In genomic region chr4:184808719-184809062, GRCh38 we compare ENCODE assay signal across 17 cellular contexts. TPM values are rescaled to one million over a fixed set of nuclear protein-coding genes. Genes with fewer than 3 reads are reported as not detected.
DNase-seq lines count a peak whose midpoint lies in the region; ATAC-seq and TF ChIP-seq lines count a peak whose summit lies in the region.
"Had no signal": no experiment of that assay in that cellular context is flagged by ENCODE, and none has a peak within 500 bp of the region (broad histone marks: within the 10 kb centered on the region; RNA-seq: fewer than 3 reads in every experiment).

No MANE protein-coding gene starts in this region.

- no peaks in the 10 kb centered on the region for H3K27me3 ChIP-seq in PC-9 (ENCODE audit: insufficient read depth, low read depth)
- H3K27me3 ChIP-seq in esophagus muscularis mucosa, result no peaks in the 10 kb centered on the region
- no peaks in the 10 kb centered on the region for H3K27me3 ChIP-seq in neutrophil
- H3K27me3 ChIP-seq in H7 (ENCODE audit: control insufficient read depth, insufficient read depth, low read length), result no peaks in the 10 kb centered on the region; the same call in 1 of the 2 replicates
- H3K27me3 ChIP-seq in Caco-2 (replicated peaks; ENCODE audit: control insufficient read depth, insufficient read depth, low read length), result no peaks in the 10 kb centered on the region
- H3K27me3 ChIP-seq: pancreas had no signal

- WGBS in esophagus muscularis mucosa, result 50% methylated on average over 1 of the region's 1 CpG

- H2AFZ ChIP-seq in PC-9, result no peak overlapping the region

- H3K9me3 Mint-ChIP-seq in Caco-2 (ENCODE audit: unreplicated experiment), result no peaks in the 10 kb centered on the region
- H3K9me3 Mint-ChIP-seq in glutamatergic neuron (ENCODE audit: unreplicated experiment), result no peaks in the 10 kb centered on the region
- H3K9me3 Mint-ChIP-seq: activated T-cell treated with anti-CD3 and anti-CD28 coated beads, Interleukin-2, amount 50 U/mL, for 24 hours; endodermal cell had no signal

- intact Hi-C loops in PC-9 (cut with micrococcal nuclease; ENCODE audit: unreplicated experiment) (no loop called here), esophagus muscularis mucosa (cut with DNase I) (no loop called here), Caco-2 (cut with micrococcal nuclease; ENCODE audit: unreplicated experiment) (no loop called here)

- TF ChIP-seq EP300 in esophagus muscularis mucosa (IDR thresholded peaks at IDR 0.05), result no peak

- H3K27me3 Mint-ChIP-seq in Caco-2 (ENCODE audit: insufficient read depth, unreplicated experiment), result no peaks in the 10 kb centered on the region
- H3K27me3 Mint-ChIP-seq in glutamatergic neuron (ENCODE audit: unreplicated experiment), result no peaks in the 10 kb centered on the region
- H3K27me3 Mint-ChIP-seq: activated naive CD8-positive, alpha-beta T cell; activated T-cell treated with anti-CD3 and anti-CD28 coated beads, Interleukin-2, amount 50 U/mL, for 24 hours had no signal

- no peaks in the 10 kb centered on the region for H3K9me2 ChIP-seq in PC-9 (ENCODE audit: insufficient read depth)

- POLR2A ChIA-PET in PC-9 (lab: Charles Lee; ENCODE audit: unreplicated experiment) (no interaction called here), Caco-2 (lab: Charles Lee) (no interaction called here)

- BruUV-seq in PC-9 (replicated peaks; lab: Mats Ljungman, UMichigan), result no TSS peak
- BruUV-seq in Caco-2 (replicated peaks; lab: Mats Ljungman, UMichigan), result no TSS peak

- H3K36me3 ChIP-seq in PC-9 (ENCODE audit: low read depth), result no peaks in the 10 kb centered on the region
- H3K36me3 ChIP-seq in esophagus muscularis mucosa, result no peaks in the 10 kb centered on the region
- peaks cover 63% of the 10 kb centered on the region for H3K36me3 ChIP-seq in neutrophil
- no peaks in the 10 kb centered on the region for H3K36me3 ChIP-seq in H7 (replicated peaks; ENCODE audit: control insufficient read depth, insufficient read depth, low read length)
- H3K36me3 ChIP-seq in Caco-2 (ENCODE audit: control insufficient read depth, insufficient read depth, low read length), result no peaks in the 10 kb centered on the region
- H3K36me3 ChIP-seq: pancreas had no signal

- DNase-seq in EH (ENCODE audit: low read depth) (peak; percentile 8), PC-9 (no peak), esophagus muscularis mucosa (ENCODE audit: extremely low spot score) (no peak), H7 (no peak), Caco-2 (no peak), glutamatergic neuron (no peak)
- DNase-seq: activated CD4-positive, alpha-beta T cell treated with anti-CD3 and anti-CD28 coated beads, Interleukin-2, amount 50 U/mL, for 1 hour; activated T-cell treated with anti-CD3 and anti-CD28 coated beads, Interleukin-2, amount 50 U/mL, for 24 hours; KG1; NCI-H226; pancreas; SIG-M5; stimulated activated naive CD4-positive, alpha-beta T cell had no signal

- H3K4me3 ChIP-seq in PC-9 (no peak overlapping the region), esophagus muscularis mucosa (no peak overlapping the region), neutrophil (ENCODE audit: low read depth in 1 of 2, low read length in 1 of 2) (peak overlapping the region; percentile 28 to 97), H7 (ENCODE audit: insufficient read depth, low read depth, low read length) (no peak overlapping the region), Caco-2 (ENCODE audit: low read depth, low read length) (no peak overlapping the region)
- H3K4me3 ChIP-seq: pancreas had no signal

- H3K4me3 Mint-ChIP-seq in Caco-2 (ENCODE audit: unreplicated experiment) (no peak overlapping the region), glutamatergic neuron (ENCODE audit: unreplicated experiment) (no peak overlapping the region)
- H3K4me3 Mint-ChIP-seq: activated naive CD8-positive, alpha-beta T cell; activated T-cell treated with anti-CD3 and anti-CD28 coated beads, Interleukin-2, amount 50 U/mL, for 24 hours; endodermal cell had no signal

- no peaks in the 10 kb centered on the region for H4K20me1 ChIP-seq in PC-9 (ENCODE audit: insufficient read depth)

- H3F3A ChIP-seq in PC-9 (ENCODE audit: insufficient read depth, low read depth), result peaks cover 24% of the 10 kb centered on the region

- H3K27ac Mint-ChIP-seq in Caco-2 (ENCODE audit: unreplicated experiment) (no peak overlapping the region), glutamatergic neuron (ENCODE audit: unreplicated experiment) (no peak overlapping the region)
- H3K27ac Mint-ChIP-seq: activated naive CD8-positive, alpha-beta T cell; activated T-cell treated with anti-CD3 and anti-CD28 coated beads, Interleukin-2, amount 50 U/mL, for 24 hours; endodermal cell had no signal

- no peak overlapping the region for H3K27ac ChIP-seq in PC-9
- peak overlapping the region in 2 of 4 donors; percentile 7 to 16 for H3K27ac ChIP-seq in esophagus muscularis mucosa (replicated peaks in 1 of 4)
- H3K27ac ChIP-seq in neutrophil, result peak overlapping the region; percentile 96
- H3K27ac ChIP-seq: pancreas had no signal

- CTCF ChIA-PET in PC-9 (lab: Charles Lee) (no interaction called here), Caco-2 (lab: Charles Lee) (no interaction called here)

- H3K36me3 Mint-ChIP-seq in Caco-2 (ENCODE audit: insufficient read depth, unreplicated experiment) (peaks cover 8% of the 10 kb centered on the region), glutamatergic neuron (ENCODE audit: unreplicated experiment) (no peaks in the 10 kb centered on the region)

- H3K4me2 ChIP-seq in PC-9, result peak overlapping the region; percentile 19

- ATAC-seq in HG02798 (IDR thresholded peaks at IDR 0.05; ENCODE audit: poor library complexity, unreplicated experiment), result no peak
- ATAC-seq: pancreas had no signal

- peak; percentile 49 for TF ChIP-seq POLR2A in esophagus muscularis mucosa (IDR thresholded peaks at IDR 0.05; ENCODE audit: low read depth)

- H3K4me1 ChIP-seq in PC-9 (replicated peaks; ENCODE audit: insufficient read depth) (peaks cover 72% of the 10 kb centered on the region), esophagus muscularis mucosa (peaks cover 50 to 66% (median 51%) of the 10 kb centered on the region in 4 donors), neutrophil (ENCODE audit: control insufficient read depth in 1 of 2, insufficient read depth in 1 of 2, low read depth in 1 of 2, low read length in 1 of 2) (peaks cover 98 to 100% of the 10 kb centered on the region in 2 experiments), Caco-2 (peaks cover 18% of the 10 kb centered on the region)

- H3K9me3 ChIP-seq in PC-9 (ENCODE audit: insufficient read depth, low read depth) (no peaks in the 10 kb centered on the region), esophagus muscularis mucosa (no peaks in the 10 kb centered on the region), neutrophil (no peaks in the 10 kb centered on the region), Caco-2 (no peaks in the 10 kb centered on the region)
- H3K9me3 ChIP-seq: pancreas had no signal

- peaks cover 51% of the 10 kb centered on the region for H3K79me2 ChIP-seq in PC-9 (ENCODE audit: low read depth)

- peaks cover 49% of the 10 kb centered on the region for H3K4me1 Mint-ChIP-seq in Caco-2 (ENCODE audit: low read depth, unreplicated experiment)
- peaks cover 46% of the 10 kb centered on the region for H3K4me1 Mint-ChIP-seq in glutamatergic neuron (ENCODE audit: low read depth, unreplicated experiment)

- TF ChIP-seq CTCF in PC-9 (conservative IDR thresholded peaks at IDR 0.05) (no peak), esophagus muscularis mucosa (IDR thresholded peaks at IDR 0.05) (no peak), neutrophil (IDR thresholded peaks at IDR 0.05) (no peak), Caco-2 (IDR thresholded peaks at IDR 0.05; ENCODE audit: insufficient read depth in 1 of 2, low read depth in 1 of 2, low read length in 1 of 2, severe bottlenecking in 1 of 2, unreplicated experiment in 1 of 2) (no peak), glutamatergic neuron (IDR thresholded peaks at IDR 0.05; ENCODE audit: partially characterized antibody, unreplicated experiment) (no peak)

RNA-seq across cellular contexts. Expression of gene ACSL1, which starts 17.1 kb away (rescaled TPM):
- total RNA-seq in PC-9 (2021) (50.1 and 96.6 TPM in 2 replicates), esophagus muscularis mucosa (100 to 1,000 TPM in 1 of 4 donors, 10 to 100 TPM in 3; 43.5 to 136 (median 52.0) TPM), Caco-2 (2022) (76.3 and 100 TPM in 2 replicates), glutamatergic neuron (ENCODE audit: unreplicated experiment) (31.7 TPM)
- total RNA-seq in H7 (2014; rRNA removed; shearing (Covaris generic)), result 3.2 and 3.5 TPM in 2 replicates

Comparison
In these comparisons a context has a peak if more than half of its experiments do, and no peak if none do; other contexts are left out.
1. H3K4me3 ChIP-seq: peak in neutrophil (2 of 2); none in PC-9 (single experiment), esophagus muscularis mucosa (0 of 4), H7 (single experiment) and Caco-2 (single experiment).